ENCODE assay signal across 9 cellular contexts in the genomic region with DNA sequence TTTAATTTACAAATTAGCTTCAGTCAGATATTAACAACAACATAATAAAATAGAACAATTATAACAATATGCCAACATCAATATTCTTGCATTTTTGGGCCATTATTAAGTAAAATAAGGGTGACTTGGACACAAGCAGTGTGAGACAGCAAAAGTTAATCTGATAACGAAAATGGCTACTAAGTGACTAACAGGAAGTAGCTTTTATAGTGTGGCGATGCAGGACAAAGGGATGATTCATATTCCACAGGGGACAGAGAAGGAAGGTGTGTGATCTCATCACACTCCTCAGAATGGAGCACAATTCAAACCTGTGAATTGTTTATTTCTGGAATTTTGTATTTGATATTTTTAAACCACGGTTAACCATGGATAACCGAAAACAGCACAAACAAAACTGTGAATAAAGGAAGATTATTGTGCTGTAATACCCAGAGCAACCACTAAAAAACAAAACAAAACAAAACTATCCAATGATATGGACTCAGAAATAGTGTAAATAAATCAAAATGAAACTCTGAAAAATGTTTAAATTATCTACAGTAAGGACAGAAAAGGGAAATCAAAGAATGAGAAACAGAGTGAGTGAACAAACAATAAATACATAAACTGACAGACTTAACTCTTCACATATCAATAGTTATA.
DNase-seq lines count a peak whose midpoint lies in the region; ATAC-seq and TF ChIP-seq lines count a peak whose summit lies in the region.
"Had no signal": no experiment of that assay in that cellular context is flagged by ENCODE, and none has a peak within 500 bp of the region (broad histone marks: within the 10 kb centered on the region; RNA-seq: fewer than 3 reads in every experiment).

No MANE protein-coding gene starts in this region.

- DNase-seq in GM23248 (peak; percentile 89), OCI-M2 (lab: John Stamatoyannopoulos, UW; ENCODE audit: unreplicated experiment) (peak; percentile 22), GM13976 (ENCODE audit: low spot score) (no peak), NCI-H82 (lab: John Stamatoyannopoulos, UW) (no peak)
- no peak for DNase-seq in stimulated activated effector memory CD8-positive, alpha-beta T cell treated with anti-CD3 and anti-CD28 coated beads, Interleukin-12 subunit alpha, Interleukin-12 subunit beta, amount 100 ng/mL, for 72 hours (ENCODE audit: low spot score in 2 of 2)
- DNase-seq: NCI-H1930 had no signal

- H3K9ac ChIP-seq in GM23248, result no peak overlapping the region

- H3K4me3 ChIP-seq in GM23248, result no peak overlapping the region
- H3K4me3 ChIP-seq: vagina had no signal

- no peak overlapping the region for H3K4me3 Mint-ChIP-seq in stimulated activated effector memory CD8-positive, alpha-beta T cell treated with anti-CD3 and anti-CD28 coated beads, Interleukin-12 subunit alpha, Interleukin-12 subunit beta, amount 100 ng/mL, for 72 hours

- H3K27me3 ChIP-seq in GM23248 (replicated peaks; ENCODE audit: insufficient read depth), result no peaks in the 10 kb centered on the region
- H3K27me3 ChIP-seq: vagina had no signal

- H3K27ac ChIP-seq in GM23248, result peak overlapping the region; percentile 68
- H3K27ac ChIP-seq: vagina had no signal

- no peaks in the 10 kb centered on the region for H3K9me3 Mint-ChIP-seq in stimulated activated effector memory CD8-positive, alpha-beta T cell treated with anti-CD3 and anti-CD28 coated beads, Interleukin-12 subunit alpha, Interleukin-12 subunit beta, amount 100 ng/mL, for 72 hours

- peak overlapping the region; percentile 17 for H3K4me2 ChIP-seq in GM23248 (ENCODE audit: unreplicated experiment)

- H3K27ac Mint-ChIP-seq in stimulated activated effector memory CD8-positive, alpha-beta T cell treated with anti-CD3 and anti-CD28 coated beads, Interleukin-12 subunit alpha, Interleukin-12 subunit beta, amount 100 ng/mL, for 72 hours, result no peak overlapping the region

- H2AFZ ChIP-seq in GM23248, result peak overlapping the region; percentile 57

- in situ Hi-C loops in GM23248 (cut with MboI) (no loop called here), GM13976 (cut with MboI; ENCODE audit: low sequenced_read_pairs, unreplicated experiment) (no loop called here)

- H3K79me2 ChIP-seq in GM23248 (ENCODE audit: insufficient read depth), result no peaks in the 10 kb centered on the region

- peak; percentile 78 for ATAC-seq in esophagus mucosa
- ATAC-seq in stimulated activated effector memory CD8-positive, alpha-beta T cell treated with anti-CD3 and anti-CD28 coated beads, Interleukin-12 subunit alpha, Interleukin-12 subunit beta, amount 100 ng/mL, for 72 hours, result peak; percentile 50
- ATAC-seq in HG03457 (IDR thresholded peaks at IDR 0.05; ENCODE audit: unreplicated experiment), result no peak

- no peaks in the 10 kb centered on the region for H3K9me2 ChIP-seq in GM23248 (ENCODE audit: insufficient read depth)

- 36 to 37% methylated on average over 4 of the region's 4 CpGs for WGBS in GM23248 (ENCODE audit: low coverage in 1 of 2, low lambda C conversion rate in 2 of 2, missing lambda C conversion rate in 2 of 2), 2 experiments

- no peak for TF ChIP-seq CTCF in GM13976 (IDR thresholded peaks at IDR 0.05; ENCODE audit: borderline replicate concordance, control extremely low read depth, extremely low read depth, insufficient read depth, missing control alignments)

- H3F3A ChIP-seq in GM23248 (ENCODE audit: insufficient read depth), result peaks cover 15% of the 10 kb centered on the region; the same call in 1 of the 2 replicates

- H3K9me3 ChIP-seq in GM23248 (ENCODE audit: low read depth), result no peaks in the 10 kb centered on the region
- H3K9me3 ChIP-seq: vagina had no signal

- no peaks in the 10 kb centered on the region for H3K36me3 ChIP-seq in GM23248 (ENCODE audit: low read depth)
- H3K36me3 ChIP-seq: vagina had no signal

- H3K4me1 ChIP-seq in GM23248 (ENCODE audit: insufficient read depth), result peaks cover 29% of the 10 kb centered on the region
- H3K4me1 ChIP-seq: vagina had no signal

- H3K36me3 Mint-ChIP-seq in stimulated activated effector memory CD8-positive, alpha-beta T cell treated with anti-CD3 and anti-CD28 coated beads, Interleukin-12 subunit alpha, Interleukin-12 subunit beta, amount 100 ng/mL, for 72 hours, result no peaks in the 10 kb centered on the region

- H3K4me1 Mint-ChIP-seq in stimulated activated effector memory CD8-positive, alpha-beta T cell treated with anti-CD3 and anti-CD28 coated beads, Interleukin-12 subunit alpha, Interleukin-12 subunit beta, amount 100 ng/mL, for 72 hours, result no peaks in the 10 kb centered on the region

- no peaks in the 10 kb centered on the region for H4K20me1 ChIP-seq in GM23248 (ENCODE audit: insufficient read depth)

Comparison
In these comparisons a context has a peak if more than half of its experiments do, and no peak if none do; other contexts are left out.
1. DNase-seq: peak in GM23248 (single experiment) and OCI-M2 (single experiment); none in stimulated activated effector memory CD8-positive, alpha-beta T cell treated with anti-CD3 and anti-CD28 coated beads, Interleukin-12 subunit alpha, Interleukin-12 subunit beta, amount 100 ng/mL, for 72 hours (0 of 2), GM13976 (single experiment) and NCI-H82 (single experiment).